ENCODE assay signal across 4 cellular contexts in genomic region chr3:48733752-48734518, GRCh38. TPM values are rescaled to one million over a fixed set of nuclear protein-coding genes. Genes with fewer than 3 reads are reported as not detected.
DNase-seq lines count a peak whose midpoint lies in the region; TF ChIP-seq lines count a peak whose summit lies in the region.
"Not testable (repeated sequence)": the region's sequence is repeated elsewhere in the genome, so short reads cannot be mapped to it uniquely, and the experiment has no call there.

No MANE protein-coding gene starts in this region.

- peak; percentile 1 for DNase-seq in DMS53 (lab: John Stamatoyannopoulos, UW)
- not testable (repeated sequence) for DNase-seq in RWPE1 (ENCODE audit: low spot score); suprapubic skin (ENCODE audit: low spot score in 2 of 2)
- peak; percentile 34 for DNase-seq in posterior vena cava (ENCODE audit: low spot score)

- TF ChIP-seq CTCF in RWPE1 (conservative IDR thresholded peaks at IDR 0.05; ENCODE audit: low read depth); suprapubic skin (IDR thresholded peaks at IDR 0.05): not testable (repeated sequence)

- peak overlapping the region; percentile 8 for H3K4me3 ChIP-seq in suprapubic skin

- H3K36me3 ChIP-seq in suprapubic skin: not testable (repeated sequence)

- H3K27ac ChIP-seq in RWPE1 (peak overlapping the region; percentile 75), suprapubic skin (peak overlapping the region; percentile 18)

- WGBS in suprapubic skin: no CpG with 5 or more reads among the region's 53 CpGs

- CTCF ChIA-PET in RWPE1 (lab: Yijun Ruan, JAX): not testable (repeated sequence)

- POLR2A ChIA-PET in RWPE1 (lab: Yijun Ruan, JAX; ENCODE audit: low non-redundant PET): not testable (repeated sequence)

- H3K27me3 ChIP-seq in suprapubic skin: not testable (repeated sequence)

- TF ChIP-seq POLR2A in suprapubic skin (IDR thresholded peaks at IDR 0.05): not testable (repeated sequence)

- TF ChIP-seq EP300 in suprapubic skin (IDR thresholded peaks at IDR 0.05): not testable (repeated sequence)

- H3K9me3 ChIP-seq in suprapubic skin: not testable (repeated sequence)

- intact Hi-C loops in posterior vena cava (cut with DNase I): not testable (repeated sequence)

- peaks cover 22% of the 10 kb centered on the region for H3K4me1 ChIP-seq in suprapubic skin

RNA-seq across cellular contexts. Expression of gene IP6K2, which starts 16.9 kb away (rescaled TPM):
- total RNA-seq in posterior vena cava (10 to 100 TPM; 24.6 to 33.1 TPM), suprapubic skin (100 to 1,000 TPM; 169 to 269 (median 246) TPM)

RNA-seq across cellular contexts. Expression of gene NCKIPSD, which starts 48.2 kb away (rescaled TPM):
- 10 to 100 TPM; 14.0 to 19.8 TPM for total RNA-seq in posterior vena cava
- total RNA-seq in suprapubic skin: 10 to 100 TPM; 34.8 to 59.2 (median 44.9) TPM

Comparison
In these comparisons a context has a peak if more than half of its experiments do, and no peak if none do; other contexts are left out.
1. RNA of gene IP6K2, which starts 16.9 kb away (total RNA-seq): 169 to 269 TPM in suprapubic skin; 24.6 to 33.1 TPM in posterior vena cava; every median in the first group is over 4 times any median in the second.